10 cellular contexts compared by ENCODE assay signal in the genomic region with DNA sequence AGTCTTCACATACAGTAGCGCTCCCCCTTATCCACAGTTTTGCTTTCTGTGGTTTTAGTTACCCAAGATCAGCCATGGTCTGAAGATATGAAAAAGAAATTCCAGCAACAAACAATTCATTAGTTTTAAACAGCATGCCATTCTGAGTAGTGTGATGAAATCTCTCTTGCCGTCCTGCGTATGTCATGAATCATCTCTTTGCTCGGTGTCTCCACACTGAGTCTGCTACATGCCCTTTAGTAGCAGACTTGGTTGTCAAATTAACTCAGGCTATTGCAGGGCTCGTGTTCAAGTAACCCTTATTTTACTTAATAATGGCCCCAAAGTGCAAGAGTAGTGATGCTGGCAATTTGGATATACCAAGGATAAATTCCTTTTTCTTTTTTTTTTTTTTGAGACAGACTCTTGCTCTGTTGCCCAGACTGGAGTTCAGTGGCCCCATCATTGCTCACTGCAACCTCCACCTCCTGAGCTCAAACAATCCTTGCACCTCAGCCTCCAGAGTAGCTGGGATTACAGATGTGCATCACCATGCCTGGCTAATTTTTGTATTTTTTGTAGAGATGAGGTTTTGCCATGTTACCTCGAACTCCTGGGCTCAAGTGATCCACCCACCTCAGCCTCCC. TPM values are rescaled to one million over a fixed set of nuclear protein-coding genes. Genes with fewer than 3 reads are reported as not detected.
A peak's percentile ranks its signal among the peaks of the same experiment; 100 is the strongest.
DNase-seq lines count a peak whose midpoint lies in the region; ATAC-seq, FAIRE-seq and TF ChIP-seq lines count a peak whose summit lies in the region.
"Had no signal": no experiment of that assay in that cellular context is flagged by ENCODE, and none has a peak within 500 bp of the region (broad histone marks: within the 10 kb centered on the region; RNA-seq: fewer than 3 reads in every experiment).

No MANE protein-coding gene starts in this region.

- H3K4me3 Mint-ChIP-seq in astrocyte (ENCODE audit: unreplicated experiment), result peak overlapping the region; percentile 2
- no peak overlapping the region for H3K4me3 Mint-ChIP-seq in endothelial cell (ENCODE audit: unreplicated experiment)

- H3K9me3 ChIP-seq in astrocyte (ENCODE audit: insufficient read depth, low read depth, low read length), result no peaks in the 10 kb centered on the region
- H3K9me3 ChIP-seq: right lobe of liver had no signal

- H3K9ac ChIP-seq in astrocyte (ENCODE audit: low read length), result no peak overlapping the region

- no peak overlapping the region for H3K27ac ChIP-seq in astrocyte (ENCODE audit: low read depth, low read length)
- H3K27ac ChIP-seq: right lobe of liver had no signal

- peaks cover 75% of the 10 kb centered on the region for H3K79me2 ChIP-seq in astrocyte (ENCODE audit: insufficient read depth, low read length)

- peak overlapping the region; percentile 34 for H3K4me2 ChIP-seq in astrocyte (ENCODE audit: low read length)

- H3K4me1 ChIP-seq in astrocyte (ENCODE audit: insufficient read depth, low read length), result peaks cover 7% of the 10 kb centered on the region
- H3K4me1 ChIP-seq: right lobe of liver had no signal

- H3K36me3 Mint-ChIP-seq in astrocyte (ENCODE audit: low read depth, unreplicated experiment) (peaks cover 2% of the 10 kb centered on the region), endothelial cell (ENCODE audit: low read depth, unreplicated experiment) (no peaks in the 10 kb centered on the region)

- H3K36me3 ChIP-seq in astrocyte (ENCODE audit: insufficient read depth, low read length), result peaks cover 2% of the 10 kb centered on the region
- H3K36me3 ChIP-seq: right lobe of liver had no signal

- H3K4me1 Mint-ChIP-seq in astrocyte (ENCODE audit: low read depth, unreplicated experiment), result peaks cover 7% of the 10 kb centered on the region
- H3K4me1 Mint-ChIP-seq in endothelial cell (ENCODE audit: unreplicated experiment), result peaks cover 4% of the 10 kb centered on the region

- DNase-seq in AG20443 (ENCODE audit: low spot score) (peak; percentile 83), M059J (ENCODE audit: low read depth) (peak; percentile 88), astrocyte (ENCODE audit: low read depth) (peak; percentile 93), left lobe of liver (ENCODE audit: low spot score) (no peak), endothelial cell (ENCODE audit: low spot score) (no peak), nucleus accumbens (lab: John Stamatoyannopoulos, UW) (no peak), NCI-H524 (lab: John Stamatoyannopoulos, UW) (no peak)
- DNase-seq: effector CD4-positive, alpha-beta T cell; right lobe of liver had no signal

- TF ChIP-seq CTCF in astrocyte (IDR thresholded peaks at IDR 0.05; ENCODE audit: insufficient read depth, low read depth, low read length) (no peak), endothelial cell (IDR thresholded peaks at IDR 0.05; ENCODE audit: unreplicated experiment) (no peak)

- H4K20me1 ChIP-seq in astrocyte (ENCODE audit: insufficient read depth, low read length), result peaks cover 32% of the 10 kb centered on the region

- ATAC-seq in left lobe of liver, result peak; percentile 41
- no peak for ATAC-seq in HG03439 (IDR thresholded peaks at IDR 0.05; ENCODE audit: unreplicated experiment)

- no peak overlapping the region for H2AFZ ChIP-seq in astrocyte (ENCODE audit: low read depth, low read length)

- H3K27me3 Mint-ChIP-seq in astrocyte (ENCODE audit: low read depth, unreplicated experiment) (no peaks in the 10 kb centered on the region), endothelial cell (ENCODE audit: unreplicated experiment) (no peaks in the 10 kb centered on the region)

- H3K4me3 ChIP-seq in astrocyte (ENCODE audit: insufficient read depth, low read depth, low read length), result no peak overlapping the region
- H3K4me3 ChIP-seq: right lobe of liver had no signal

- H3K27ac Mint-ChIP-seq in astrocyte (ENCODE audit: unreplicated experiment) (peak overlapping the region; percentile 84), endothelial cell (ENCODE audit: unreplicated experiment) (no peak overlapping the region)

- FAIRE-seq in astrocyte (lab: Jason Lieb, UNC), result peak; percentile 64

- H3K27me3 ChIP-seq in astrocyte (ENCODE audit: insufficient read depth, low read length), result no peaks in the 10 kb centered on the region
- H3K27me3 ChIP-seq: right lobe of liver had no signal

- H3K9me3 Mint-ChIP-seq in astrocyte (ENCODE audit: unreplicated experiment) (no peaks in the 10 kb centered on the region), endothelial cell (ENCODE audit: unreplicated experiment) (no peaks in the 10 kb centered on the region)

RNA-seq across cellular contexts. Expression of a gene that starts 22.6 kb away (rescaled TPM):
- 17.8 and 31.1 TPM in 2 replicates for total RNA-seq in M059J (2014; rRNA removed; shearing (Covaris generic))
- total RNA-seq in astrocyte, result 72.6 and 78.5 TPM in 2 replicates
- 23.5 TPM for total RNA-seq in left lobe of liver
- total RNA-seq in endothelial cell (ENCODE audit: unreplicated experiment), result 56.6 TPM

Comparison
In these comparisons a context has a peak if more than half of its experiments do, and no peak if none do; other contexts are left out.
1. DNase-seq: peak in AG20443 (single experiment), M059J (single experiment) and astrocyte (single experiment); none in left lobe of liver (single experiment), endothelial cell (single experiment), nucleus accumbens (0 of 56) and NCI-H524 (0 of 2).